In the genomic region with DNA sequence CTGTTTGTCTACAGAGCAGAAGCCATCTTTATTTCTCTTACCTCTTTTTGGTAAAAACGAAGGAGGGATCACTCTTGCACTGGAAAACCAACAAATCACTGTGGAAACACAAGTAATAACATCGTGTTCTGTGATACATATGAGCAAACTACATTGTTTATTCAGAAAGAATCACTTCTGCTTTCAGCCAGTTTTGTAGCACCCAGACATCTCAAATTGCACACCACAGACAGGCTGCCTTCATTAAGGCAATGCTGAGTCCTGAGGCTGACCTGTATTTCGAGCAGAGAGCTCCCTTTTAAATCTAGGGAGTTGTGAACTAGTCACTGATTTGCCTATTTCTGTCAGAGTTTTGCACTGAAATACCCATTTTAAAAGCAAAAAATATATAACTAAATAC, we compare ENCODE assay signal across 27 cellular contexts.
"Had no signal": no experiment of that assay in that cellular context is flagged by ENCODE, and none has a peak within 500 bp of the region (broad histone marks: within the 10 kb centered on the region; RNA-seq: fewer than 3 reads in every experiment).

No MANE protein-coding gene starts in this region.

- ATAC-seq: activated CD4-positive, CD25-positive, alpha-beta regulatory T cell treated with anti-CD3 and anti-CD28 coated beads, Interleukin-2, amount 50 U/mL, for 24 hours; left lung; lower lobe of right lung; naive thymus-derived CD8-positive, alpha-beta T cell; stimulated activated memory B cell treated with anti-CD40 and anti-IgM and Interleukin-4, amounts not matched to agents 10 μg/mL and 1 μg/mL and 100 μg/mL, for 72 hours; stimulated activated naive CD8-positive, alpha-beta T cell treated with anti-CD3 and anti-CD28 coated beads, Interleukin-15, amount 100 ng/mL, for 72 hours had no signal

- FAIRE-seq: endometrium, islet of Langerhans had no signal

- DNase-seq: activated CD4-positive, alpha-beta T cell treated with anti-CD3 and anti-CD28 coated beads for 48 hours; activated CD4-positive, alpha-beta T cell treated with anti-CD3 and anti-CD28 coated beads, Interleukin-2, amount 50 U/mL, for 48 hours; activated CD8-positive, alpha-beta memory T cell treated with anti-CD3 and anti-CD28 coated beads for 24 hours; activated gamma-delta T cell; activated naive CD4-positive, alpha-beta T cell treated with anti-CD3 and anti-CD28 coated beads, Interleukin-2, amount 10 ng/mL, durations not matched to agents 7 days and 5 days; activated naive CD8-positive, alpha-beta T cell treated with anti-CD3 and anti-CD28 coated beads, Interleukin-2, amount 10 ng/mL, durations not matched to agents 7 days and 5 days; cerebellar nuclear complex; colonic mucosa; effector CD8-positive, alpha-beta T cell; esophagus squamous epithelium; foreskin melanocyte; left lung; lower lobe of right lung; mesenchymal stem cell; naive thymus-derived CD8-positive, alpha-beta T cell; occipital lobe; stimulated activated CD4-positive, alpha-beta T cell treated with anti-CD3 and anti-CD28 coated beads, Interleukin-1b, Interleukin-23, amount 100 ng/mL, for 48 hours; stimulated activated CD4-positive, alpha-beta T cell treated with anti-CD3 and anti-CD28 coated beads, Interleukin-4, amount 100 ng/mL, for 4 hours; stimulated activated CD8-positive, alpha-beta memory T cell treated with anti-CD3 and anti-CD28 coated beads, Interleukin-4, amount 100 ng/mL, for 48 hours; stimulated activated naive CD8-positive, alpha-beta T cell treated with anti-CD3 and anti-CD28 coated beads, Interleukin-15, amount 100 ng/mL, for 72 hours; substantia nigra; uterus; WERI-Rb-1 had no signal
